ENCODE assay signal across 1 cellular context in the genomic region with DNA sequence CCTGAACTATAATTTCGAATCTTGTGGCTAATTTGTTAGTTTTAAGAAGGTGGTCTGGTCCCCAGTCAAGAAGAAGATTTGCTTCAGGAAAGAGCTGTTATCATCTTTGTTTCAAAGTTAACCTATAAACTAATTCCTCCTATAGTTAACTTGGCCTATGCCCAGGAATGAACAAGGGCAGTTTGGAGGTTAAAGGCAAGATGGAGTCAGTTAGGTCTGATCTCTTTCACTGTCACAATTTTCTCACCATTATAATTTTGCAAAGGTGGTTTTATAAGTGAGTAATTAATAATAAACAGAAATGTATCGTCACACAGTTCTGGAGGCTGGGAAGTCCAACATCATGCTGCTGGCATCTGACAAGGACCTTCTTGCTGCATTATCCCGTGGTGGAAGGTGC.
TF ChIP-seq lines count a peak whose summit lies in the region.

No MANE protein-coding gene starts in this region.

TF ChIP-seq in HCT116, 20 proteins besides CTCF, POLR2A, EP300 and RAD21 (continued from another document):
- TF ChIP-seq SRF (IDR thresholded peaks at IDR 0.05; ENCODE audit: low read depth), result no peak
- no peak for TF ChIP-seq ATF3 (IDR thresholded peaks at IDR 0.05)
- TF ChIP-seq CBX3 (IDR thresholded peaks at IDR 0.05; ENCODE audit: low read depth), result no peak
- no peak for TF ChIP-seq EZH2phosphoT487 (IDR thresholded peaks at IDR 0.05; ENCODE audit: borderline replicate concordance)
